Comparison of ENCODE assay signal across 9 cellular contexts in genomic region chr14:24665440-24665991, GRCh38. TPM values are rescaled to one million over a fixed set of nuclear protein-coding genes. Genes with fewer than 3 reads are reported as not detected.
DNase-seq lines count a peak whose midpoint lies in the region; ATAC-seq and TF ChIP-seq lines count a peak whose summit lies in the region.
"Had no signal": no experiment of that assay in that cellular context is flagged by ENCODE, and none has a peak within 500 bp of the region (broad histone marks: within the 10 kb centered on the region; RNA-seq: fewer than 3 reads in every experiment).

No MANE protein-coding gene starts in this region.

- H3K27me3 ChIP-seq in Loucy (ENCODE audit: insufficient read depth, low read length, poor library complexity, severe bottlenecking), result no peaks in the 10 kb centered on the region
- H3K27me3 ChIP-seq in testis, result no peaks in the 10 kb centered on the region

- H3K4me3 ChIP-seq in Loucy (ENCODE audit: low read length, poor library complexity, severe bottlenecking) (peak overlapping the region; percentile 62), testis (no peak overlapping the region)

- TF ChIP-seq CTCF in Loucy (conservative IDR thresholded peaks at IDR 0.05; ENCODE audit: low read length), result no peak
- no peak for TF ChIP-seq CTCF in testis (IDR thresholded peaks at IDR 0.05)

- 75 to 76% methylated on average over 3 to 4 of the region's 4 CpGs for WGBS in testis, 2 donors

- H3K4me2 ChIP-seq in Loucy (ENCODE audit: low read depth, low read length, poor library complexity, severe bottlenecking), result peak overlapping the region; percentile 87

- H2AFZ ChIP-seq in Loucy (ENCODE audit: low read length), result no peak overlapping the region

- no peaks in the 10 kb centered on the region for H3K9me3 Mint-ChIP-seq in immature natural killer cell

- no peak overlapping the region for H3K27ac ChIP-seq in caudate nucleus (ENCODE audit: low read depth, low read length)
- no peak overlapping the region for H3K27ac ChIP-seq in testis

- no peaks in the 10 kb centered on the region for H3K9me2 ChIP-seq in Loucy (replicated peaks; ENCODE audit: low read depth, low read length)

- intact Hi-C loops in testis (cut with DNase I; ENCODE audit: low total_unique reads), result no loop called here

- H4K20me1 ChIP-seq in Loucy (ENCODE audit: insufficient read depth, low read length, poor library complexity, severe bottlenecking), result no peaks in the 10 kb centered on the region

- no peaks in the 10 kb centered on the region for H3K36me3 Mint-ChIP-seq in immature natural killer cell

- H3K27me3 Mint-ChIP-seq in immature natural killer cell (ENCODE audit: low read depth in 3 of 3), result peaks cover 0 to 2% (median 2%) of the 10 kb centered on the region in 3 donors

- peaks cover 65% of the 10 kb centered on the region for H3K4me1 ChIP-seq in Loucy (ENCODE audit: insufficient read depth, low read length, poor library complexity, severe bottlenecking)
- no peaks in the 10 kb centered on the region for H3K4me1 ChIP-seq in testis

- H3K27ac Mint-ChIP-seq in immature natural killer cell, result peak overlapping the region; percentile 91 to 96 (median 94)

- no peak for TF ChIP-seq POLR2A in testis (IDR thresholded peaks at IDR 0.05)

- H3K4me1 Mint-ChIP-seq in immature natural killer cell, result peaks cover 77 to 94% of the 10 kb centered on the region in 2 donors

- H3K79me2 ChIP-seq in Loucy (ENCODE audit: insufficient read depth, low read length), result no peaks in the 10 kb centered on the region

- H3K9me3 ChIP-seq in Loucy (ENCODE audit: insufficient read depth, low read depth, low read length) (no peaks in the 10 kb centered on the region), testis (no peaks in the 10 kb centered on the region)

- peaks cover 27% of the 10 kb centered on the region for H3F3A ChIP-seq in Loucy (ENCODE audit: low read depth)

- H3K4me3 Mint-ChIP-seq in immature natural killer cell, result peak overlapping the region; percentile 63 to 81 (median 73)

- H3K9ac ChIP-seq in Loucy (ENCODE audit: low read depth, low read length, poor library complexity, severe bottlenecking), result peak overlapping the region; percentile 72

- peak; percentile 89 for ATAC-seq in GM18520 (IDR thresholded peaks at IDR 0.05; ENCODE audit: unreplicated experiment)
- peak; percentile 96 for ATAC-seq in GM21723 (IDR thresholded peaks at IDR 0.05; ENCODE audit: unreplicated experiment)

- H3K36me3 ChIP-seq in Loucy (ENCODE audit: insufficient read depth, low read length), result no peaks in the 10 kb centered on the region
- H3K36me3 ChIP-seq in testis (ENCODE audit: low read depth, missing control alignments), result no peaks in the 10 kb centered on the region

- peak; percentile 74 to 78 (median 78) for DNase-seq in immature natural killer cell
- no peak for DNase-seq in caudate nucleus (lab: John Stamatoyannopoulos, UW)
- DNase-seq in NCI-H1092 treated with DMSO at 0.1 percent for 48 hours (lab: John Stamatoyannopoulos, UW), result no peak
- DNase-seq in NCI-H1105 treated with DMSO at 0.1 percent for 48 hours (lab: John Stamatoyannopoulos, UW), result no peak
- DNase-seq in testis, result no peak

RNA-seq across cellular contexts. Expression of gene GZMB, which starts 31.5 kb away (rescaled TPM):
- polyA plus RNA-seq in immature natural killer cell, result 1,000 to 10,000 TPM; 2,800 to 4,930 (median 2,869) TPM
- total RNA-seq in testis, result under 1 TPM in 1 of 2 donors, not detected in 1; 0.93 TPM
- 1.5 TPM for polyA plus RNA-seq in testis (ENCODE audit: insufficient read depth, low read depth, low replicate concordance)
- polyA plus RNA-seq: neural cell had no signal

RNA-seq across cellular contexts. Expression of gene GZMH, which starts 56.0 kb away (rescaled TPM):
- polyA plus RNA-seq in immature natural killer cell (1,000 to 10,000 TPM in 2 of 3 donors, 100 to 1,000 TPM in 1; 981 to 1,459 (median 1,297) TPM), testis (ENCODE audit: insufficient read depth, low read depth, low replicate concordance) (4.0 TPM)
- total RNA-seq in testis, result 1 to 10 TPM in 1 of 2 donors, not detected in 1; 1.3 TPM
- polyA plus RNA-seq: neural cell had no signal

Comparison
In these comparisons a context has a peak if more than half of its experiments do, and no peak if none do; other contexts are left out.
1. DNase-seq: peak in immature natural killer cell (3 of 3); none in caudate nucleus (0 of 61), NCI-H1092 treated with DMSO at 0.1 percent for 48 hours (single experiment), NCI-H1105 treated with DMSO at 0.1 percent for 48 hours (single experiment) and testis (single experiment).
2. RNA of gene GZMB, which starts 31.5 kb away (polyA plus RNA-seq): 2,800 to 4,930 TPM in immature natural killer cell; 1.5 TPM in testis (single experiment); every median in the first group is over 1,000 times any median in the second.
3. RNA of gene GZMH, which starts 56.0 kb away (polyA plus RNA-seq): 981 to 1,459 TPM in immature natural killer cell; 4.0 TPM in testis (single experiment); every median in the first group is over 100 times any median in the second.